Comparison of ENCODE assay signal across 8 cellular contexts in genomic region chr13:75876371-75877050, GRCh38.
DNase-seq lines count a peak whose midpoint lies in the region; ATAC-seq lines count a peak whose summit lies in the region.

No MANE protein-coding gene starts in this region.

- peaks cover 10% of the 10 kb centered on the region for H3K4me1 ChIP-seq in CD4-positive, alpha-beta memory T cell (ENCODE audit: insufficient read depth, low read length)

- H3K36me3 ChIP-seq in CD4-positive, alpha-beta memory T cell (ENCODE audit: insufficient read depth, low read length) = no peaks in the 10 kb centered on the region

- no peaks in the 10 kb centered on the region for H3K9me3 Mint-ChIP-seq in CD4-positive, alpha-beta memory T cell
- no peaks in the 10 kb centered on the region for H3K9me3 Mint-ChIP-seq in memory B cell

- H3K9me3 ChIP-seq in CD4-positive, alpha-beta memory T cell (ENCODE audit: control insufficient read depth in 1 of 2, low read length in 2 of 2) = no peaks in the 10 kb centered on the region

- H3K4me3 Mint-ChIP-seq in CD4-positive, alpha-beta memory T cell = peak overlapping the region in 6 of 8 donors; percentile 24 to 83 (median 58)
- no peak overlapping the region for H3K4me3 Mint-ChIP-seq in memory B cell

- H3K27me3 ChIP-seq in CD4-positive, alpha-beta memory T cell (ENCODE audit: insufficient read depth, low read length) = no peaks in the 10 kb centered on the region

- ATAC-seq in GM19328 (IDR thresholded peaks at IDR 0.05; ENCODE audit: unreplicated experiment) (peak; percentile 89), HG03354 (IDR thresholded peaks at IDR 0.05; ENCODE audit: poor library complexity, severe bottlenecking, unreplicated experiment) (peak; percentile 89), memory B cell (ENCODE audit: low read depth) (peak; percentile 88)

- no peaks in the 10 kb centered on the region for H3K36me3 Mint-ChIP-seq in CD4-positive, alpha-beta memory T cell
- no peaks in the 10 kb centered on the region for H3K36me3 Mint-ChIP-seq in memory B cell

- DNase-seq in CD4-positive, alpha-beta memory T cell = peak; percentile 49 to 54 (median 51)
- peak; percentile 77 for DNase-seq in NCI-H526 treated with DMSO at 0.1 percent for 48 hours (lab: John Stamatoyannopoulos, UW)
- DNase-seq in activated CD4-positive, alpha-beta T cell treated with anti-CD3 and anti-CD28 coated beads, Interleukin-2, amount 50 U/mL, for 48 hours = peak; percentile 46 to 64
- peak; percentile 28 for DNase-seq in effector CD4-positive, alpha-beta T cell
- DNase-seq in memory B cell (ENCODE audit: low spot score in 2 of 2) = peak; percentile 24 to 38
- DNase-seq in stimulated activated CD8-positive, alpha-beta memory T cell treated with anti-CD3 and anti-CD28 coated beads, Interleukin-2, amount 100 ng/mL, for 48 hours (ENCODE audit: low read depth in 2 of 2) = peak; percentile 13

- H3K27ac Mint-ChIP-seq in CD4-positive, alpha-beta memory T cell = peak overlapping the region in 3 of 7 donors; percentile 11 to 74 (median 25)
- H3K27ac Mint-ChIP-seq in memory B cell = no peak overlapping the region

- POLR2A ChIA-PET in CD4-positive, alpha-beta memory T cell (lab: Charles Lee; ENCODE audit: partially characterized antibody) = no interaction called here

- peaks cover 0 to 1% of the 10 kb centered on the region in 2 donors for H3K27me3 Mint-ChIP-seq in CD4-positive, alpha-beta memory T cell
- H3K27me3 Mint-ChIP-seq in memory B cell = peaks cover 11% of the 10 kb centered on the region

- CTCF ChIA-PET in CD4-positive, alpha-beta memory T cell (lab: Charles Lee; ENCODE audit: partially characterized antibody) = interaction anchor here (0.7 to 11.2 kb wide), 23 partner anchors 8 to 1103 kb away, joined by 3 to 127 read pairs (median 5); no protein-coding TSS in a partner anchor

- no peak overlapping the region for H3K4me3 ChIP-seq in CD4-positive, alpha-beta memory T cell (ENCODE audit: low read length in 2 of 2)

- H3K27ac ChIP-seq in CD4-positive, alpha-beta memory T cell (ENCODE audit: low read depth, low read length) = no peak overlapping the region

- intact Hi-C loops in CD4-positive, alpha-beta memory T cell (cut with micrococcal nuclease) = loop anchor here (1.0 kb wide), 4 partner anchors 140 to 1104 kb away; no protein-coding TSS in a partner anchor

- peaks cover 7 to 16% (median 10%) of the 10 kb centered on the region in 4 donors for H3K4me1 Mint-ChIP-seq in CD4-positive, alpha-beta memory T cell
- H3K4me1 Mint-ChIP-seq in memory B cell = peaks cover 3% of the 10 kb centered on the region

Comparison
In these comparisons a context has a peak if more than half of its experiments do, and no peak if none do; other contexts are left out.
1. DNase-seq: peak in every context shown above with its lines; median percentile 77 in NCI-H526 treated with DMSO at 0.1 percent for 48 hours; 55 in activated CD4-positive, alpha-beta T cell treated with anti-CD3 and anti-CD28 coated beads, Interleukin-2, amount 50 U/mL, for 48 hours; 51 in CD4-positive, alpha-beta memory T cell; 31 in memory B cell; 28 in effector CD4-positive, alpha-beta T cell; 13 in stimulated activated CD8-positive, alpha-beta memory T cell treated with anti-CD3 and anti-CD28 coated beads, Interleukin-2, amount 100 ng/mL, for 48 hours.